ENCODE assay signal across 27 cellular contexts in genomic region chr15:89641053-89641452, GRCh38. TPM values are rescaled to one million over a fixed set of nuclear protein-coding genes. Genes with fewer than 3 reads are reported as not detected.
DNase-seq lines count a peak whose midpoint lies in the region; ATAC-seq, FAIRE-seq and TF ChIP-seq lines count a peak whose summit lies in the region.
"Had no signal": no experiment of that assay in that cellular context is flagged by ENCODE, and none has a peak within 500 bp of the region (broad histone marks: within the 10 kb centered on the region; RNA-seq: fewer than 3 reads in every experiment).

No MANE protein-coding gene starts in this region.

- peak overlapping the region; percentile 3 for H3K4me3 Mint-ChIP-seq in activated T-cell treated with anti-CD3 and anti-CD28 coated beads, Interleukin-2, amount 50 U/mL, for 4 hours
- H3K4me3 Mint-ChIP-seq in activated T-cell treated with anti-CD3 and anti-CD28 coated beads, Interleukin-2, amount 50 U/mL, for 24 hours = no peak overlapping the region
- H3K4me3 Mint-ChIP-seq: CD14-positive monocyte; CD4-positive, alpha-beta T cell; CD8-positive, alpha-beta memory T cell had no signal

- peaks cover 2% of the 10 kb centered on the region for H3K27me3 Mint-ChIP-seq in activated T-cell treated with anti-CD3 and anti-CD28 coated beads, Interleukin-2, amount 50 U/mL, for 4 hours (ENCODE audit: low read depth)
- no peaks in the 10 kb centered on the region for H3K27me3 Mint-ChIP-seq in activated T-cell treated with anti-CD3 and anti-CD28 coated beads, Interleukin-2, amount 50 U/mL, for 24 hours
- H3K27me3 Mint-ChIP-seq: CD4-positive, alpha-beta T cell; CD8-positive, alpha-beta memory T cell had no signal

- no peaks in the 10 kb centered on the region for H3K4me1 Mint-ChIP-seq in activated T-cell treated with anti-CD3 and anti-CD28 coated beads, Interleukin-2, amount 50 U/mL, for 4 hours (ENCODE audit: low read depth)
- no peaks in the 10 kb centered on the region for H3K4me1 Mint-ChIP-seq in activated T-cell treated with anti-CD3 and anti-CD28 coated beads, Interleukin-2, amount 50 U/mL, for 24 hours (ENCODE audit: low read depth)
- H3K4me1 Mint-ChIP-seq: CD14-positive monocyte; CD8-positive, alpha-beta memory T cell had no signal

- peaks cover 7% of the 10 kb centered on the region for H3K79me2 ChIP-seq in osteoblast (ENCODE audit: insufficient read depth, low read length)

- no peaks in the 10 kb centered on the region for H3K27me3 ChIP-seq in osteoblast (ENCODE audit: insufficient read depth, low read length)
- H3K27me3 ChIP-seq: BE2C; BLaER1 treated with 17β-estradiol and CSF1 and Interleukin-3, amounts not matched to agents 10 nM and 100 nM had no signal

- H2AFZ ChIP-seq in osteoblast (ENCODE audit: low read length) = no peak overlapping the region

- ATAC-seq in activated T-cell treated with anti-CD3 and anti-CD28 coated beads, Interleukin-2, amount 50 U/mL, for 4 hours = no peak
- ATAC-seq in GM18867 (IDR thresholded peaks at IDR 0.05; ENCODE audit: unreplicated experiment) (no peak), HG02588 (IDR thresholded peaks at IDR 0.05; ENCODE audit: unreplicated experiment) (no peak)

- no peaks in the 10 kb centered on the region for H4K20me1 ChIP-seq in osteoblast (ENCODE audit: insufficient read depth, low read length)

- FAIRE-seq in kidney (lab: Jason Lieb, UNC) = no peak
- FAIRE-seq: A549, D721Med, GM12891, GM18507, H54 had no signal

- no peaks in the 10 kb centered on the region for H3K9me3 Mint-ChIP-seq in activated T-cell treated with anti-CD3 and anti-CD28 coated beads, Interleukin-2, amount 50 U/mL, for 4 hours
- H3K9me3 Mint-ChIP-seq in activated T-cell treated with anti-CD3 and anti-CD28 coated beads, Interleukin-2, amount 50 U/mL, for 24 hours = no peaks in the 10 kb centered on the region
- H3K9me3 Mint-ChIP-seq: CD4-positive, alpha-beta T cell; CD8-positive, alpha-beta memory T cell had no signal

- H3K36me3 ChIP-seq in kidney (ENCODE audit: control insufficient read depth in 1 of 2, insufficient read depth in 2 of 2, low read length in 2 of 2) (no peaks in the 10 kb centered on the region), osteoblast (ENCODE audit: insufficient read depth, low read length) (peaks cover 41% of the 10 kb centered on the region)

- no peak overlapping the region for H3K27ac Mint-ChIP-seq in activated T-cell treated with anti-CD3 and anti-CD28 coated beads, Interleukin-2, amount 50 U/mL, for 24 hours
- H3K27ac Mint-ChIP-seq: CD4-positive, alpha-beta T cell had no signal

- no peak for DNase-seq in activated T-cell treated with anti-CD3 and anti-CD28 coated beads, Interleukin-2, amount 50 U/mL, for 4 hours
- no peak for DNase-seq in activated T-cell treated with anti-CD3 and anti-CD28 coated beads, Interleukin-2, amount 50 U/mL, for 24 hours
- DNase-seq in kidney (peak; percentile 23), osteoblast (ENCODE audit: insufficient read length, low spot score, missing footprints) (peak; percentile 22), ureter (ENCODE audit: low spot score) (peak; percentile 12), iPS-NIHi7 (ENCODE audit: extremely low spot score) (no peak)
- DNase-seq: 8988T; ACHN; AML-193; BE2C; CD4-positive, alpha-beta T cell; CD8-positive, alpha-beta memory T cell; DMS 273 treated with DMSO at 0.1 percent for 48 hours; DMS79; EL; GDM1; GOT3; HCEC 1CT had no signal

- no peak overlapping the region for H3K4me3 ChIP-seq in kidney (ENCODE audit: low read length in 2 of 2)
- H3K4me3 ChIP-seq in osteoblast (ENCODE audit: insufficient read depth, low read length) = no peak overlapping the region
- H3K4me3 ChIP-seq: A549; BLaER1 treated with 17β-estradiol and CSF1 and Interleukin-3, amounts not matched to agents 10 nM and 100 nM had no signal

- H3K27ac ChIP-seq in kidney (ENCODE audit: low read depth in 2 of 2, low read length in 2 of 2) (no peak overlapping the region), osteoblast (ENCODE audit: low read depth, low read length) (no peak overlapping the region)
- H3K27ac ChIP-seq: A549; BLaER1 treated with 17β-estradiol and CSF1 and Interleukin-3, amounts not matched to agents 10 nM and 100 nM had no signal

- H3K9me3 ChIP-seq in kidney (ENCODE audit: control insufficient read depth in 1 of 2, low read length in 2 of 2) = no peaks in the 10 kb centered on the region
- no peaks in the 10 kb centered on the region for H3K9me3 ChIP-seq in osteoblast (ENCODE audit: low read depth, low read length)
- H3K9me3 ChIP-seq: BE2C; BLaER1 treated with 17β-estradiol and CSF1 and Interleukin-3, amounts not matched to agents 10 nM and 100 nM had no signal

- no peak overlapping the region for H3K9ac ChIP-seq in kidney (ENCODE audit: low read length in 2 of 2)
- H3K9ac ChIP-seq: BLaER1 treated with 17β-estradiol and CSF1 and Interleukin-3, amounts not matched to agents 10 nM and 100 nM had no signal

- H3K4me2 ChIP-seq in osteoblast (ENCODE audit: insufficient read depth, low read length) = no peak overlapping the region
- H3K4me2 ChIP-seq: A549; BLaER1 treated with 17β-estradiol and CSF1 and Interleukin-3, amounts not matched to agents 10 nM and 100 nM had no signal

- no peaks in the 10 kb centered on the region for H3K4me1 ChIP-seq in kidney (ENCODE audit: control insufficient read depth in 1 of 2, insufficient read depth in 1 of 2, low read depth in 1 of 2, low read length in 2 of 2)
- no peaks in the 10 kb centered on the region for H3K4me1 ChIP-seq in osteoblast (ENCODE audit: insufficient read depth, low read length)
- H3K4me1 ChIP-seq: A549; BE2C; BLaER1 treated with 17β-estradiol and CSF1 and Interleukin-3, amounts not matched to agents 10 nM and 100 nM had no signal

- no peak for TF ChIP-seq CTCF in kidney (IDR thresholded peaks at IDR 0.05; ENCODE audit: borderline replicate concordance, extremely low read depth, insufficient read depth)
- no peak for TF ChIP-seq CTCF in osteoblast (IDR thresholded peaks at IDR 0.05; ENCODE audit: extremely low read depth, low read depth, low read length)

- no peaks in the 10 kb centered on the region for H3K36me3 Mint-ChIP-seq in activated T-cell treated with anti-CD3 and anti-CD28 coated beads, Interleukin-2, amount 50 U/mL, for 4 hours (ENCODE audit: insufficient read depth)
- no peaks in the 10 kb centered on the region for H3K36me3 Mint-ChIP-seq in activated T-cell treated with anti-CD3 and anti-CD28 coated beads, Interleukin-2, amount 50 U/mL, for 24 hours (ENCODE audit: low read depth)
- H3K36me3 Mint-ChIP-seq: CD14-positive monocyte; CD8-positive, alpha-beta memory T cell had no signal

- intact Hi-C loops in kidney (cut with DNase I) = no loop called here

RNA-seq across cellular contexts. Expression of gene KIF7, which starts 14.2 kb away (rescaled TPM):
- 1 to 10 TPM; 2.2 to 3.2 (median 2.6) TPM for total RNA-seq in activated T-cell treated with anti-CD3 and anti-CD28 coated beads, Interleukin-2, amount 50 U/mL, for 4 hours
- total RNA-seq in kidney = 4.2 TPM
- 1.4 TPM for polyA plus RNA-seq in kidney (ENCODE audit: insufficient read depth, low read depth, low replicate concordance)
- 10.6 and 12.3 TPM in 2 replicates for total RNA-seq in osteoblast
- total RNA-seq in ureter = 11.2 TPM
- polyA plus RNA-seq: CD14-positive monocyte; CD8-positive, alpha-beta memory T cell had no signal

RNA-seq across cellular contexts. Expression of gene PLIN1, which starts 38.1 kb away (rescaled TPM):
- total RNA-seq in activated T-cell treated with anti-CD3 and anti-CD28 coated beads, Interleukin-2, amount 50 U/mL, for 4 hours = under 1 TPM in 2 of 3 donors, not detected in 1; 0.13 to 0.45 TPM
- total RNA-seq in kidney = 2.1 TPM
- 0.86 TPM for polyA plus RNA-seq in kidney (ENCODE audit: insufficient read depth, low read depth, low replicate concordance)
- total RNA-seq in osteoblast = under 0.01 TPM in 1 of 2 replicates, not detected in the other
- 4.6 TPM for total RNA-seq in ureter
- polyA plus RNA-seq: CD14-positive monocyte; CD8-positive, alpha-beta memory T cell had no signal

RNA-seq across cellular contexts. Expression of gene PEX11A, which starts 49.5 kb away (rescaled TPM):
- 1 to 10 TPM; 1.0 to 1.8 (median 1.4) TPM for total RNA-seq in activated T-cell treated with anti-CD3 and anti-CD28 coated beads, Interleukin-2, amount 50 U/mL, for 4 hours
- total RNA-seq in kidney (7.7 TPM), osteoblast (4.0 and 5.0 TPM in 2 replicates), ureter (25.2 TPM)
- polyA plus RNA-seq in kidney (ENCODE audit: insufficient read depth, low read depth, low replicate concordance) = 13.7 TPM

RNA-seq across cellular contexts. Expression of gene WDR93, which starts 49.6 kb away (rescaled TPM):
- not detected for total RNA-seq in activated T-cell treated with anti-CD3 and anti-CD28 coated beads, Interleukin-2, amount 50 U/mL, for 4 hours
- total RNA-seq in kidney = 2.5 TPM
- polyA plus RNA-seq in kidney (ENCODE audit: insufficient read depth, low read depth, low replicate concordance) = 1.2 TPM
- total RNA-seq in osteoblast = under 0.01 and 0.36 TPM in 2 replicates
- total RNA-seq in ureter = 0.68 TPM
- total RNA-seq: CD4-positive, alpha-beta T cell; CD8-positive, alpha-beta memory T cell had no signal
- polyA plus RNA-seq: CD14-positive monocyte had no signal

Comparison
In these comparisons a context has a peak if more than half of its experiments do, and no peak if none do; other contexts are left out.
1. DNase-seq: peak in kidney (single experiment), osteoblast (single experiment) and ureter (single experiment); none in activated T-cell treated with anti-CD3 and anti-CD28 coated beads, Interleukin-2, amount 50 U/mL, for 4 hours (single experiment), activated T-cell treated with anti-CD3 and anti-CD28 coated beads, Interleukin-2, amount 50 U/mL, for 24 hours (single experiment) and iPS-NIHi7 (single experiment).